ENCODE assay signal across 1 cellular context in genomic region chr6:111620168-111620567, GRCh38.
TF ChIP-seq lines count a peak whose summit lies in the region.

No MANE protein-coding gene starts in this region.

TF ChIP-seq in HepG2, 621 proteins besides CTCF, POLR2A, EP300 and RAD21 (continues in another document):
- TF ChIP-seq ZBTB38 (CRISPR knock-in tag; IDR thresholded peaks at IDR 0.05) (peak; percentile 19; the same call in 1 of the 2 replicates), SAP130 (CRISPR knock-in tag; IDR thresholded peaks at IDR 0.05; ENCODE audit: low read depth) (0 out of 2 replicates have a peak, but pooled peaks have one; percentile 17), TEF (CRISPR knock-in tag; IDR thresholded peaks at IDR 0.05) (peak; percentile 99), FOSL2 (CRISPR knock-in tag; IDR thresholded peaks at IDR 0.05) (peak; percentile 11; the same call in 1 of the 2 replicates), ZNF687 (CRISPR knock-in tag; IDR thresholded peaks at IDR 0.05) (peak; percentile 45), ZNF644 (CRISPR knock-in tag; IDR thresholded peaks at IDR 0.05; ENCODE audit: low read depth) (0 out of 2 replicates have a peak, but pooled peaks have one; percentile 51), ZBTB40 (IDR thresholded peaks at IDR 0.05) (no peak), ZBTB40 (CRISPR knock-in tag; IDR thresholded peaks at IDR 0.05) (0 out of 2 replicates have a peak, but pooled peaks have one; percentile 11), CC2D1A (CRISPR knock-in tag; IDR thresholded peaks at IDR 0.05) (no peak), ZNF724P (CRISPR knock-in tag; IDR thresholded peaks at IDR 0.05; ENCODE audit: borderline replicate concordance) (0 out of 2 replicates have a peak, but pooled peaks have one; percentile 47), ZNF788 (CRISPR knock-in tag; IDR thresholded peaks at IDR 0.05; ENCODE audit: borderline replicate concordance) (no peak), ZNF619 (CRISPR knock-in tag; IDR thresholded peaks at IDR 0.05) (no peak), HNF1B (CRISPR knock-in tag; IDR thresholded peaks at IDR 0.05) (peak; percentile 23; the same call in 1 of the 2 replicates), SOX6 (IDR thresholded peaks at IDR 0.05) (no peak), SOX6 (CRISPR knock-in tag; IDR thresholded peaks at IDR 0.05) (peak; percentile 55), FUBP1 (CRISPR knock-in tag; IDR thresholded peaks at IDR 0.05; ENCODE audit: borderline replicate concordance) (no peak), HOXA5 (CRISPR knock-in tag; IDR thresholded peaks at IDR 0.05) (no peak), SOX13 (IDR thresholded peaks at IDR 0.05) (no peak), SOX13 (CRISPR knock-in tag; conservative IDR thresholded peaks at IDR 0.05 in 1 of 2, IDR thresholded peaks at IDR 0.05 in 1 of 2) (0 out of 4 replicates have a peak, but pooled peaks of 1 of the 2 experiments have one; percentile 19), RXRB (CRISPR knock-in tag; IDR thresholded peaks at IDR 0.05; ENCODE audit: borderline replicate concordance) (peak; percentile 57; the same call in 1 of the 2 replicates), ARID5B (CRISPR knock-in tag; IDR thresholded peaks at IDR 0.05) (peak; percentile 27; the same call in 1 of the 2 replicates), CAMTA2 (CRISPR knock-in tag; IDR thresholded peaks at IDR 0.05; ENCODE audit: borderline replicate concordance) (0 out of 2 replicates have a peak, but pooled peaks have one; percentile 35), ZSCAN25 (CRISPR knock-in tag; IDR thresholded peaks at IDR 0.05) (no peak), TBL1XR1 (IDR thresholded peaks at IDR 0.05; ENCODE audit: borderline replicate concordance, low read length, partially characterized antibody) (no peak), IRF9 (CRISPR knock-in tag; IDR thresholded peaks at IDR 0.05; ENCODE audit: borderline replicate concordance) (0 out of 2 replicates have a peak, but pooled peaks have one; percentile 54), DR1 (CRISPR knock-in tag; IDR thresholded peaks at IDR 0.05) (no peak), ZMYM4 (CRISPR knock-in tag; IDR thresholded peaks at IDR 0.05) (peak; percentile 38; the same call in 1 of the 2 replicates), ZNF670 (CRISPR knock-in tag; IDR thresholded peaks at IDR 0.05; ENCODE audit: borderline replicate concordance) (no peak), CEBPB (IDR thresholded peaks at IDR 0.05; ENCODE audit: borderline replicate concordance, low read depth, low read length) (peak; percentile 64; the same call in 1 of the 2 replicates), SPEN (CRISPR knock-in tag; IDR thresholded peaks at IDR 0.05; ENCODE audit: low read depth) (0 out of 2 replicates have a peak, but pooled peaks have one; percentile 36), POGZ (CRISPR knock-in tag; IDR thresholded peaks at IDR 0.05) (0 out of 2 replicates have a peak, but pooled peaks have one; percentile 43), ZNF333 (CRISPR knock-in tag; IDR thresholded peaks at IDR 0.05; ENCODE audit: borderline replicate concordance) (no peak)
